In genomic region chr11:46345881-46346484, GRCh38 we compare ENCODE assay signal across 10 cellular contexts. TPM values are rescaled to one million over a fixed set of nuclear protein-coding genes. Genes with fewer than 3 reads are reported as not detected.
DNase-seq lines count a peak whose midpoint lies in the region; ATAC-seq and TF ChIP-seq lines count a peak whose summit lies in the region.
"Had no signal": no experiment of that assay in that cellular context is flagged by ENCODE, and none has a peak within 500 bp of the region (broad histone marks: within the 10 kb centered on the region; RNA-seq: fewer than 3 reads in every experiment).

No MANE protein-coding gene starts in this region.

- no peak for TF ChIP-seq CTCF in heart left ventricle (IDR thresholded peaks at IDR 0.05)
- TF ChIP-seq CTCF in mesothelial cell of epicardium (IDR thresholded peaks at IDR 0.05; ENCODE audit: unreplicated experiment) = no peak

- H3K9me3 ChIP-seq in heart left ventricle = no peaks in the 10 kb centered on the region

- TF ChIP-seq POLR2A in heart left ventricle (IDR thresholded peaks at IDR 0.05) = no peak

- H3K4me1 Mint-ChIP-seq in mesothelial cell of epicardium = peaks cover 50% of the 10 kb centered on the region

- 55 to 62% (median 62%) methylated on average over 10 of the region's 10 CpGs for WGBS in heart left ventricle, 4 donors
- WGBS in urinary bladder = 77% methylated on average over 10 of the region's 10 CpGs

- intact Hi-C loops in heart left ventricle (cut with DNase I) = no loop called here
- intact Hi-C loops in left ventricle myocardium superior (cut with micrococcal nuclease) = no loop called here

- H3K4me1 ChIP-seq in heart left ventricle (peaks cover 0 to 78% (median 50%) of the 10 kb centered on the region in 12 donors), urinary bladder (ENCODE audit: insufficient read depth) (no peaks in the 10 kb centered on the region)

- H3K4me3 Mint-ChIP-seq in mesothelial cell of epicardium = peak overlapping the region; percentile 69

- no peaks in the 10 kb centered on the region for H3K36me3 Mint-ChIP-seq in mesothelial cell of epicardium

- H3K27me3 ChIP-seq in heart left ventricle = no peaks in the 10 kb centered on the region

- H3K27ac ChIP-seq in heart left ventricle (peak overlapping the region; percentile 51 to 93 (median 84)), angular gyrus (ENCODE audit: low read depth, low read length) (peak overlapping the region; percentile 71), urinary bladder (ENCODE audit: low read depth) (no peak overlapping the region)
- H3K27ac ChIP-seq: GM23248 had no signal

- DNase-seq in heart left ventricle (no peak), left ventricle myocardium superior (no peak), mesothelial cell of epicardium (ENCODE audit: low spot score in 2 of 2, unreplicated experiment in 2 of 2) (no peak), NCI-H345 treated with DMSO at 0.1 percent for 48 hours (lab: John Stamatoyannopoulos, UW; ENCODE audit: unreplicated experiment) (no peak), NCI-H2081 (lab: John Stamatoyannopoulos, UW) (no peak)
- DNase-seq: activated CD8-positive, alpha-beta memory T cell treated with anti-CD3 and anti-CD28 coated beads, Interleukin-2, amount 50 U/mL, for 48 hours had no signal

- H3K36me3 ChIP-seq in heart left ventricle (peaks cover 0 to 2% (median 0%) of the 10 kb centered on the region in 9 donors), urinary bladder (ENCODE audit: insufficient read depth) (no peaks in the 10 kb centered on the region)

- ATAC-seq in heart left ventricle (peak in 2 of 4 donors; percentile 0 to 5), left ventricle myocardium superior (no peak), HG03565 (IDR thresholded peaks at IDR 0.05; ENCODE audit: unreplicated experiment) (no peak)

- H3K27me3 Mint-ChIP-seq in mesothelial cell of epicardium (ENCODE audit: low read depth) = no peaks in the 10 kb centered on the region

- no peak overlapping the region for H3K27ac Mint-ChIP-seq in mesothelial cell of epicardium

- H3K4me3 ChIP-seq in heart left ventricle = peak overlapping the region; percentile 22 to 93 (median 62)
- peak overlapping the region; percentile 5 for H3K4me3 ChIP-seq in urinary bladder (ENCODE audit: low read depth, low read length)

- H3K9me3 Mint-ChIP-seq in mesothelial cell of epicardium = no peaks in the 10 kb centered on the region

RNA-seq across cellular contexts. Expression of gene DGKZ, which starts 1.3 kb away (rescaled TPM):
- 100 to 1,000 TPM in 1 of 9 donors, 10 to 100 TPM in 8; 57.9 to 114 (median 62.5) TPM for total RNA-seq in heart left ventricle
- polyA plus RNA-seq in heart left ventricle = 10 to 100 TPM; 41.7 to 59.5 TPM
- total RNA-seq in left ventricle myocardium superior = 71.7 TPM
- 46.3 to 50.6 TPM (median 46.5 TPM) in 3 replicates for total RNA-seq in mesothelial cell of epicardium
- 18.5 TPM for total RNA-seq in urinary bladder
- 47.8 TPM for polyA plus RNA-seq in urinary bladder

RNA-seq across cellular contexts. Expression of gene MDK, which starts 35.5 kb away (rescaled TPM):
- 10 to 100 TPM in 3 of 9 donors, 1 to 10 TPM in 6; 1.9 to 26.5 (median 7.9) TPM for total RNA-seq in heart left ventricle
- 1 to 10 TPM; 2.3 to 4.8 TPM for polyA plus RNA-seq in heart left ventricle
- total RNA-seq in left ventricle myocardium superior = 5.7 TPM
- total RNA-seq in mesothelial cell of epicardium = 1,547 to 1,604 TPM (median 1,586 TPM) in 3 replicates
- 68.8 TPM for total RNA-seq in urinary bladder
- polyA plus RNA-seq in urinary bladder = 58.3 TPM

RNA-seq across cellular contexts. Expression of gene CHRM4, which starts 45.6 kb away (rescaled TPM):
- total RNA-seq in heart left ventricle (under 1 TPM in 3 of 9 donors, not detected in 6; 0.15 to 0.27 (median 0.20) TPM), left ventricle myocardium superior (not detected), mesothelial cell of epicardium (0.42 to 0.68 TPM (median 0.51 TPM) in 3 replicates), urinary bladder (0.21 TPM)
- polyA plus RNA-seq in heart left ventricle (under 1 TPM in 1 of 2 donors, not detected in 1; 0.08 TPM), urinary bladder (0.56 TPM)
- total RNA-seq: GM23248 had no signal
- polyA plus RNA-seq: GM23248 had no signal

Comparison
In these comparisons a context has a peak if more than half of its experiments do, and no peak if none do; other contexts are left out.
1. RNA of gene MDK, which starts 35.5 kb away (total RNA-seq): 1,547 to 1,604 TPM in mesothelial cell of epicardium; 68.8 TPM in urinary bladder (single experiment), 1.9 to 26.5 TPM in heart left ventricle and 5.7 TPM in left ventricle myocardium superior (single experiment); every median in the first group is over 10 times any median in the second.